Comparison of ENCODE assay signal across 8 cellular contexts in genomic region chr16:68265078-68265925, GRCh38. TPM values are rescaled to one million over a fixed set of nuclear protein-coding genes. Genes with fewer than 3 reads are reported as not detected.
DNase-seq lines count a peak whose midpoint lies in the region; ATAC-seq, FAIRE-seq and TF ChIP-seq lines count a peak whose summit lies in the region.

No MANE protein-coding gene starts in this region.

- peak overlapping the region; percentile 97 for H3K4me3 Mint-ChIP-seq in T-helper 17 cell

- H3K4me1 ChIP-seq in A549, result peaks cover 42% of the 10 kb centered on the region
- peaks cover 17% of the 10 kb centered on the region for H3K4me1 ChIP-seq in HUES48 (ENCODE audit: control insufficient read depth, insufficient read depth, low read length)

- H3K9me3 ChIP-seq in A549 (no peaks in the 10 kb centered on the region), HUES48 (ENCODE audit: control insufficient read depth, insufficient read depth, low read length) (no peaks in the 10 kb centered on the region), T-helper 17 cell (ENCODE audit: control insufficient read depth, low read length, poor library complexity, severe bottlenecking) (no peaks in the 10 kb centered on the region)

- TF ChIP-seq POLR2A in A549 (IDR thresholded peaks at IDR 0.05; ENCODE audit: low read length) (peak; percentile 22; the same call in 1 of the 2 replicates), GM15510 (IDR thresholded peaks at IDR 0.05; ENCODE audit: borderline replicate concordance, extremely low read depth, insufficient read length) (peak; percentile 45)

- TF ChIP-seq CTCF in A549 (IDR thresholded peaks at IDR 0.05) (no peak), bronchial epithelial cell (IDR thresholded peaks at IDR 0.05; ENCODE audit: insufficient read depth, low read length, severe bottlenecking) (no peak)

- POLR2A ChIA-PET in A549 (lab: Yijun Ruan, JAX), result interaction anchor here (1.1 to 2.7 kb wide), 5 partner anchors 14 to 179 kb away, joined by 3 to 47 read pairs (median 9); partner anchors contain the start of genes PRMT7 and SLC7A6OS

- H3K27ac Mint-ChIP-seq in T-helper 17 cell, result peak overlapping the region; percentile 95

- peak in 1 of 2 experiments; percentile 38; a peak in 1 of 5 replicates for TF ChIP-seq EP300 in A549 (IDR thresholded peaks at IDR 0.05)

- H3K27me3 ChIP-seq in HUES48 (ENCODE audit: control insufficient read depth, insufficient read depth, low read length) (peaks cover 13% of the 10 kb centered on the region), bronchial epithelial cell (ENCODE audit: control insufficient read depth, insufficient read depth, low read length) (no peaks in the 10 kb centered on the region)

- H3K4me3 ChIP-seq in A549 (peak overlapping the region; percentile 85), HUES48 (ENCODE audit: low read depth, low read length) (peak overlapping the region; percentile 91), bronchial epithelial cell (ENCODE audit: low read depth, low read length) (peak overlapping the region; percentile 75)

- peaks cover 55% of the 10 kb centered on the region for H3K4me1 Mint-ChIP-seq in T-helper 17 cell

- peak overlapping the region; percentile 84 for H3K4me2 ChIP-seq in A549

- ATAC-seq in A549 (peak; percentile 67 to 85), T-helper 17 cell (peak; percentile 29)

- H3K27me3 Mint-ChIP-seq in T-helper 17 cell, result no peaks in the 10 kb centered on the region

- DNase-seq in A549 (ENCODE audit: low read depth in 1 of 2, low spot score in 1 of 2) (peak; percentile 84 to 91), T-helper 17 cell (peak; percentile 30 to 55 (median 30)), bronchial epithelial cell (ENCODE audit: low read depth) (peak; percentile 83), islet precursor cell (peak; percentile 91), NCI-H1436 treated with DMSO at 0.1 percent for 48 hours (lab: John Stamatoyannopoulos, UW) (no peak)
- DNase-seq in stimulated activated CD4-positive, alpha-beta T cell treated with anti-CD3 and anti-CD28 coated beads, Interleukin-1b, Interleukin-23, amount 100 ng/mL, for 48 hours, result peak; percentile 61

- H3K36me3 ChIP-seq in HUES48 (ENCODE audit: control insufficient read depth, insufficient read depth, low read length), result no peaks in the 10 kb centered on the region
- H3K36me3 ChIP-seq in bronchial epithelial cell (ENCODE audit: control insufficient read depth, insufficient read depth, low read length), result peaks cover 4% of the 10 kb centered on the region

- H3K9ac ChIP-seq in HUES48 (ENCODE audit: low read depth, low read length), result no peak overlapping the region

- FAIRE-seq in A549 (lab: Jason Lieb, UNC), result no peak
- no peak for FAIRE-seq in bronchial epithelial cell (lab: Jason Lieb, UNC)

- WGBS in A549 (ENCODE audit: missing lambda C conversion rate), result 2% methylated on average over 23 of the region's 23 CpGs

- no peak for TF ChIP-seq RAD21 in A549 (conservative IDR thresholded peaks at IDR 0.05 in 1 of 2, IDR thresholded peaks at IDR 0.05 in 1 of 2)

- CTCF ChIA-PET in A549 (lab: Yijun Ruan, JAX), result interaction anchor here (2.6 to 8.1 kb wide), 2 partner anchors 13 to 22 kb away, joined by 38 to 124 read pairs; partner anchors contain the start of gene PLA2G15

- peaks cover 4% of the 10 kb centered on the region for H3K36me3 Mint-ChIP-seq in T-helper 17 cell (ENCODE audit: low read depth)

- peak overlapping the region; percentile 94 to 97 for H3K27ac ChIP-seq in A549
- peak overlapping the region; percentile 71 for H3K27ac ChIP-seq in HUES48 (ENCODE audit: low read depth, low read length)

TF ChIP-seq in A549, 52 proteins besides CTCF, POLR2A, EP300 and RAD21 (continues in another document):
- TF ChIP-seq ESRRA (IDR thresholded peaks at IDR 0.05; ENCODE audit: borderline replicate concordance, low read length) (no peak), GATA3 (IDR thresholded peaks at IDR 0.05; ENCODE audit: borderline replicate concordance) (peak; percentile 50; the same call in 1 of the 2 replicates), RCOR1 (IDR thresholded peaks at IDR 0.05; ENCODE audit: low read depth, low read length) (no peak), BCL3 (IDR thresholded peaks at IDR 0.05) (0 out of 3 replicates have a peak, but pooled peaks have one; percentile 25), JUNB (IDR thresholded peaks at IDR 0.05) (peak; percentile 53; the same call in 1 of the 2 replicates), CEBPB (IDR thresholded peaks at IDR 0.05) (peak; percentile 66 to 93; a peak in 3 of 4 replicates), HDAC2 (IDR thresholded peaks at IDR 0.05) (no peak), KDM1A (IDR thresholded peaks at IDR 0.05; ENCODE audit: low read depth) (no peak), CHD2 (IDR thresholded peaks at IDR 0.05; ENCODE audit: low read length, partially characterized antibody) (no peak), ZNF302 (CRISPR knock-in tag; IDR thresholded peaks at IDR 0.05) (no peak), FOSL2 (IDR thresholded peaks at IDR 0.05) (peak; percentile 22; the same call in 1 of the 2 replicates), FOSL2 (CRISPR knock-in tag; IDR thresholded peaks at IDR 0.05) (peak; percentile 86), E2F6 (IDR thresholded peaks at IDR 0.05; ENCODE audit: borderline replicate concordance, low read depth) (no peak), EHMT2 (IDR thresholded peaks at IDR 0.05; ENCODE audit: low read depth) (no peak), ZFP36 (IDR thresholded peaks at IDR 0.05; ENCODE audit: borderline replicate concordance, partially characterized antibody) (no peak), JUN (IDR thresholded peaks at IDR 0.05) (peak in 1 of 2 experiments; percentile 29; a peak in 1 of 5 replicates), HOXA7 (CRISPR knock-in tag; IDR thresholded peaks at IDR 0.05) (no peak), MAX (IDR thresholded peaks at IDR 0.05) (no peak)

RNA-seq across cellular contexts. Expression of gene SLC7A6, which starts 1.0 kb away (rescaled TPM):
- polyA plus RNA-seq in A549 (2011; rRNA removed), result 32.9 and 45.3 TPM in 2 replicates
- 20.8 and 31.4 TPM in 2 replicates for polyA plus RNA-seq in A549 (2012; cell fraction: cytosol; rRNA removed)
- polyA plus RNA-seq in A549 (2012; cell fraction: nucleus; rRNA removed), result 81.4 and 119 TPM in 2 replicates
- polyA plus RNA-seq in A549 (2017; fragmentation: RNase III; extraction: RNeasy Plus Mini Kit Qiagen cat#74134 plus additional on column Dnase treatment), result 29.1 to 35.9 TPM (median 31.1 TPM) in 3 replicates
- 72.8 and 105 TPM in 2 replicates for polyA minus RNA-seq in A549 (2011; rRNA and poly(A)+ RNA removed)
- 100 to 1,000 TPM; 148 to 171 TPM for total RNA-seq in T-helper 17 cell
- 9.1 and 19.7 TPM in 2 replicates for total RNA-seq in bronchial epithelial cell

RNA-seq across cellular contexts. Expression of gene PLA2G15, which starts 20.1 kb away (rescaled TPM):
- polyA plus RNA-seq in A549 (2011; rRNA removed) (4.8 and 5.7 TPM in 2 replicates), A549 (2017; fragmentation: RNase III; extraction: RNeasy Plus Mini Kit Qiagen cat#74134 plus additional on column Dnase treatment) (7.5 to 8.7 TPM (median 7.7 TPM) in 3 replicates)
- polyA plus RNA-seq in A549 (2012; cell fraction: cytosol; rRNA removed), result 6.9 and 8.6 TPM in 2 replicates
- 17.3 and 18.5 TPM in 2 replicates for polyA plus RNA-seq in A549 (2012; cell fraction: nucleus; rRNA removed)
- polyA minus RNA-seq in A549 (2011; rRNA and poly(A)+ RNA removed), result 4.3 and 5.6 TPM in 2 replicates
- total RNA-seq in T-helper 17 cell (1 to 10 TPM; 6.6 to 7.4 TPM), bronchial epithelial cell (8.2 and 9.2 TPM in 2 replicates)

RNA-seq across cellular contexts. Expression of gene ESRP2, which starts 29.4 kb away (rescaled TPM):
- polyA plus RNA-seq in A549 (2011; rRNA removed), result 0.04 and 0.08 TPM in 2 replicates
- 0.05 and 0.08 TPM in 2 replicates for polyA plus RNA-seq in A549 (2012; cell fraction: cytosol; rRNA removed)
- polyA plus RNA-seq in A549 (2012; cell fraction: nucleus; rRNA removed), result 0.26 and 0.32 TPM in 2 replicates
- 0.07 to 0.10 TPM (median 0.09 TPM) in 3 replicates for polyA plus RNA-seq in A549 (2017; fragmentation: RNase III; extraction: RNeasy Plus Mini Kit Qiagen cat#74134 plus additional on column Dnase treatment)
- polyA minus RNA-seq in A549 (2011; rRNA and poly(A)+ RNA removed), result 0.19 and 0.33 TPM in 2 replicates
- total RNA-seq in T-helper 17 cell, result under 1 TPM; 0.10 to 0.16 TPM
- 49.0 and 95.2 TPM in 2 replicates for total RNA-seq in bronchial epithelial cell

RNA-seq across cellular contexts. Expression of gene SLC7A6OS, which starts 45.4 kb away (rescaled TPM):
- polyA plus RNA-seq in A549 (2011; rRNA removed) (11.0 and 11.9 TPM in 2 replicates), A549 (2017; fragmentation: RNase III; extraction: RNeasy Plus Mini Kit Qiagen cat#74134 plus additional on column Dnase treatment) (10.4 to 11.5 TPM (median 10.9 TPM) in 3 replicates)
- 5.2 and 6.2 TPM in 2 replicates for polyA plus RNA-seq in A549 (2012; cell fraction: cytosol; rRNA removed)
- polyA plus RNA-seq in A549 (2012; cell fraction: nucleus; rRNA removed), result 5.8 and 9.5 TPM in 2 replicates
- polyA minus RNA-seq in A549 (2011; rRNA and poly(A)+ RNA removed), result 9.0 and 9.1 TPM in 2 replicates
- total RNA-seq in T-helper 17 cell (10 to 100 TPM; 35.3 to 36.0 TPM), bronchial epithelial cell (17.4 and 19.3 TPM in 2 replicates)

RNA-seq across cellular contexts. Expression of gene PRMT7, which starts 45.5 kb away (rescaled TPM):
- 37.1 and 37.6 TPM in 2 replicates for polyA plus RNA-seq in A549 (2011; rRNA removed)
- 49.5 and 59.4 TPM in 2 replicates for polyA plus RNA-seq in A549 (2012; cell fraction: cytosol; rRNA removed)
- polyA plus RNA-seq in A549 (2012; cell fraction: nucleus; rRNA removed), result 191 and 230 TPM in 2 replicates
- 44.7 to 47.2 TPM (median 46.3 TPM) in 3 replicates for polyA plus RNA-seq in A549 (2017; fragmentation: RNase III; extraction: RNeasy Plus Mini Kit Qiagen cat#74134 plus additional on column Dnase treatment)
- polyA minus RNA-seq in A549 (2011; rRNA and poly(A)+ RNA removed), result 51.2 and 54.9 TPM in 2 replicates
- total RNA-seq in T-helper 17 cell, result 10 to 100 TPM; 55.2 to 59.4 TPM
- 23.9 and 36.9 TPM in 2 replicates for total RNA-seq in bronchial epithelial cell

Comparison
In these comparisons a context has a peak if more than half of its experiments do, and no peak if none do; other contexts are left out.
1. RNA of gene ESRP2, which starts 29.4 kb away (total RNA-seq): 49.0 to 95.2 TPM in bronchial epithelial cell; 0.10 to 0.16 TPM in T-helper 17 cell; every median in the first group is over 10 times any median in the second.
2. Peak in every context shown above with its lines, with median percentiles within 50 percentile points of each other: H3K4me3 ChIP-seq.